8 cellular contexts compared by ENCODE assay signal in the genomic region with DNA sequence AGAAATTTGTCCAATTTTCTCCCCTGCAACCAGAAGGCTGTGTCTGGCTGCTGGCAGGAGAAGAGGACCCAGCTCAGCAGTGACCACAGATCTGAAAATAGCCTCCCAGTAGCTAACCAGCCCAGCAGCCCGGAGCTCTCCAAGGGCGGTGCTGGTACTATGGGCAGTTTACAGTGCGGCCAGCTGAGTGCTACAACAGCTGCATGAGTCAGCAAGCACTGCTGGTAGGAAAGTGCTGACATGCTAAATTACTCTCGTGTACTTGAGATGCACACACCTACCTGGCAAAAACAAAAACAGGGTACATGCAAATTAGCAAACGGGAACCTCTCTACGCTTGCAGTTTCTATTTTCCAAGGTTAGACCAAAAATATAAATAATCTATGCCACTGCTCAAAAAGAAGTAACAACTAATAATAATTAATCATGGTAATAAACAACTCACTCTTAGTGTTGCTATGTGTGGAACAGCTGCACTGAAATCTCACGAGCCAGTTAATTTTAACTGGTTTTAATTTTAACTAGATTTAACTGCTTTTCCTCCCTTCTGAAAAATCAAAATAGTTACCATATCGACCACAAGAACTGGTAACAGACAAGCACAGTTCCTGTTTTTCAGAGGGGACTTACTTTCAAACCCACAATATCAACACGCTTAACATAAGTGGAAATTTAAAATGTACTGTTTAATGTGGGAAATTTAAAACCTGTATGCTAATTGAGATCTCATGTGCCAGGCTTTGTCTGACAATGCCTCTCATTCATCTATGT.
DNase-seq lines count a peak whose midpoint lies in the region; TF ChIP-seq lines count a peak whose summit lies in the region.

No MANE protein-coding gene starts in this region.

- no peaks in the 10 kb centered on the region for H3K9me2 ChIP-seq in Loucy (replicated peaks; ENCODE audit: low read depth, low read length)

- no peaks in the 10 kb centered on the region for H3K27me3 ChIP-seq in Loucy (ENCODE audit: insufficient read depth, low read length, poor library complexity, severe bottlenecking)

- no peak for TF ChIP-seq CTCF in HFF-Myc (IDR thresholded peaks at IDR 0.05; ENCODE audit: low read depth, low read length, missing control alignments)
- no peak for TF ChIP-seq CTCF in Loucy (conservative IDR thresholded peaks at IDR 0.05; ENCODE audit: low read length)

- H3K36me3 ChIP-seq in Loucy (ENCODE audit: insufficient read depth, low read length), result no peaks in the 10 kb centered on the region

- H4K20me1 ChIP-seq in Loucy (ENCODE audit: insufficient read depth, low read length, poor library complexity, severe bottlenecking), result peaks cover 21% of the 10 kb centered on the region

- H3K4me3 ChIP-seq in HFF-Myc (replicated peaks; ENCODE audit: low read depth, low read length) (peak overlapping the region; percentile 22), Loucy (ENCODE audit: low read length, poor library complexity, severe bottlenecking) (peak overlapping the region; percentile 54)

- H3K4me2 ChIP-seq in Loucy (ENCODE audit: low read depth, low read length, poor library complexity, severe bottlenecking), result peak overlapping the region; percentile 84

- peak; percentile 61 to 83 (median 67) for DNase-seq in NCI-H1417 (lab: John Stamatoyannopoulos, UW)
- no peak for DNase-seq in NCI-H1417 treated with DMSO at 0.1 percent for 48 hours (lab: John Stamatoyannopoulos, UW)
- peak; percentile 64 for DNase-seq in HFF-Myc (ENCODE audit: extremely low read depth, low read depth)
- peak; percentile 47 for DNase-seq in T1000 (lab: John Stamatoyannopoulos, UW)
- DNase-seq in cerebellar cortex (ENCODE audit: low spot score), result peak; percentile 72
- peak; percentile 80 for DNase-seq in kidney glomerular epithelial cell (lab: John Stamatoyannopoulos, UW)
- DNase-seq in stimulated activated CD4-positive, alpha-beta T cell treated with anti-CD3 and anti-CD28 coated beads, Interleukin-4, amount 100 ng/mL, for 1 hour, result peak; percentile 38

- 0 out of 2 replicates have a peak, but pooled peaks cover 3% of the 10 kb centered on the region for H3F3A ChIP-seq in Loucy (ENCODE audit: low read depth)

- H3K9ac ChIP-seq in Loucy (ENCODE audit: low read depth, low read length, poor library complexity, severe bottlenecking), result peak overlapping the region; percentile 53

- peaks cover 67% of the 10 kb centered on the region for H3K4me1 ChIP-seq in Loucy (ENCODE audit: insufficient read depth, low read length, poor library complexity, severe bottlenecking)

- no peaks in the 10 kb centered on the region for H3K9me3 ChIP-seq in Loucy (ENCODE audit: insufficient read depth, low read depth, low read length)

- H2AFZ ChIP-seq in Loucy (ENCODE audit: low read length), result no peak overlapping the region

- peaks cover 100% of the 10 kb centered on the region for H3K79me2 ChIP-seq in Loucy (ENCODE audit: insufficient read depth, low read length)
